1 cellular context compared by ENCODE assay signal in the genomic region with DNA sequence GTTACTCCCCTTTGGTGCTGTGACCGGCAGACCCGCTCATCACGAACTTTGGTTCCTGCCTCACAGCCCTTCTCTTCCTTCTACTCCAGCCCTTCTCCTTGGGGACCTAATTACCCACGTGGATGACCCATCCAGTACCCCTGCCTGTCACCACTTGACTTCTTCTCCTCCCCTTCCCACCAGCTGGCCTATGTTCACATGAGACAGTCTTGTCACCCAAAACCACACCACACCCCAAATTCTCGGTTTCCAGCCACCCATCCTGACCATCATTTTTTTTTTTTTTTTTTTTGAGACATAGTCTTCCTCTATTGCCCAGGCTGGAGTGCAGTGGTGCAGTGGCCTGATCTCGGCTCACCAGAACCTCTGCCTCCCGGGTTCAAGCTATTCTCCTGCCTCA. TPM values are rescaled to one million over a fixed set of nuclear protein-coding genes. Genes with fewer than 3 reads are reported as not detected.
"Had no signal": no experiment of that assay in that cellular context is flagged by ENCODE, and none has a peak within 500 bp of the region (broad histone marks: within the 10 kb centered on the region; RNA-seq: fewer than 3 reads in every experiment).

No MANE protein-coding gene starts in this region.

RNA-seq across cellular contexts. Expression of gene SPNS3, which starts 56.5 kb away (rescaled TPM):
- total RNA-seq: fibroblast of lung had no signal
